ENCODE assay signal across 15 cellular contexts in the genomic region with DNA sequence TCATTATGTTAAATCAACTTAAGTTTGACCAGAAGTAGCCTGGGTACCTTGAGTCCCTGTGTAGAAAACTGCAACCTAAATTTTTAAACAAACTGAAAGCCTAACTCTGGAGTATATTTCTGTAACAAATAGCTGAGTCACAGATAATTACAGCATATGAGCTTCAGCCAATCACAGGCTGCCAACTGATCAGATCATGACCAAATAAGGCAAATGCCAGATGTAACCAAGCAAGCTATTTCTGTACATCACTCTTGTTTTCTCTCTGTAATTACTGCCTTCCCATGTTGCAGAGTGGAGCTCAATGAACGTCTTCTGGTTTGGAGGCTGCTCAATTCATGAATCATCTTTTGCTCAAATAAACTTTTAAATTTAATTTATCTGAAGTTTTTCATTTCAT.
DNase-seq lines count a peak whose midpoint lies in the region; ATAC-seq and TF ChIP-seq lines count a peak whose summit lies in the region.
"Had no signal": no experiment of that assay in that cellular context is flagged by ENCODE, and none has a peak within 500 bp of the region (broad histone marks: within the 10 kb centered on the region; RNA-seq: fewer than 3 reads in every experiment).

No MANE protein-coding gene starts in this region.

- ATAC-seq in GM21737 (IDR thresholded peaks at IDR 0.05; ENCODE audit: unreplicated experiment) (no peak), left cardiac atrium (no peak)
- ATAC-seq in activated T-cell treated with anti-CD3 and anti-CD28 coated beads, Interleukin-2, amount 50 U/mL, for 72 hours (replicated peaks in 1 of 2) = no peak
- ATAC-seq: HepG2 had no signal

- H3K9me3 Mint-ChIP-seq in activated T-cell treated with anti-CD3 and anti-CD28 coated beads, Interleukin-2, amount 50 U/mL, for 72 hours = peaks cover 0 to 8% of the 10 kb centered on the region in 2 donors

- peaks cover 6% of the 10 kb centered on the region for H3K27me3 Mint-ChIP-seq in activated T-cell treated with anti-CD3 and anti-CD28 coated beads, Interleukin-2, amount 50 U/mL, for 72 hours (ENCODE audit: low read depth)

- POLR2A ChIA-PET in HEK293T (lab: Yijun Ruan, JAX) = no interaction called here

- H3K4me1 Mint-ChIP-seq in activated T-cell treated with anti-CD3 and anti-CD28 coated beads, Interleukin-2, amount 50 U/mL, for 72 hours (ENCODE audit: low read depth) = no peaks in the 10 kb centered on the region

- peak; percentile 25 for DNase-seq in A172 (ENCODE audit: low spot score)
- peak; percentile 3 for DNase-seq in Caki2 (ENCODE audit: low read depth)
- DNase-seq in RKO (ENCODE audit: low spot score) = peak; percentile 2
- peak; percentile 48 for DNase-seq in fibroblast of mammary gland (ENCODE audit: low read depth)
- DNase-seq in activated T-cell treated with anti-CD3 and anti-CD28 coated beads, Interleukin-2, amount 50 U/mL, for 72 hours = no peak
- DNase-seq in HEK293T (ENCODE audit: extremely low spot score) = no peak
- DNase-seq in left cardiac atrium = no peak
- DNase-seq: NCI-H1694, NCI-H2107, NCI-H226, NCI-H69, T-helper 1 cell had no signal

- TF ChIP-seq CTCF in fibroblast of mammary gland (conservative IDR thresholded peaks at IDR 0.05; ENCODE audit: control insufficient read depth, insufficient read depth, low read depth, low read length) = no peak

- no peak overlapping the region for H3K4me3 ChIP-seq in fibroblast of mammary gland (ENCODE audit: control insufficient read depth, low read depth, low read length)
- H3K4me3 ChIP-seq: SK-N-MC had no signal

- intact Hi-C loops in left cardiac atrium (cut with DNase I) = no loop called here

- H3K4me3 Mint-ChIP-seq in activated T-cell treated with anti-CD3 and anti-CD28 coated beads, Interleukin-2, amount 50 U/mL, for 72 hours = no peak overlapping the region

- H3K36me3 Mint-ChIP-seq in activated T-cell treated with anti-CD3 and anti-CD28 coated beads, Interleukin-2, amount 50 U/mL, for 72 hours (ENCODE audit: insufficient read depth in 2 of 2) = no peaks in the 10 kb centered on the region

- CTCF ChIA-PET in HEK293T (lab: Yijun Ruan, JAX) = no interaction called here

- no peak overlapping the region for H3K27ac Mint-ChIP-seq in activated T-cell treated with anti-CD3 and anti-CD28 coated beads, Interleukin-2, amount 50 U/mL, for 72 hours

- in situ Hi-C loops in Caki2 (cut with HindIII; ENCODE audit: low pct_unique_long_range_greater_than_20kb, low sequenced_read_pairs) = no loop called here

TF ChIP-seq in HEK293T, 16 proteins besides CTCF, POLR2A, EP300 and RAD21:
- TF ChIP-seq CTBP1 (IDR thresholded peaks at IDR 0.05; ENCODE audit: borderline replicate concordance) (no peak), TARDBP (IDR thresholded peaks at IDR 0.05) (no peak), ARNT (IDR thresholded peaks at IDR 0.05) (no peak), LEF1 (IDR thresholded peaks at IDR 0.05; ENCODE audit: borderline replicate concordance) (no peak), FOXM1 (IDR thresholded peaks at IDR 0.05; ENCODE audit: borderline replicate concordance) (no peak), ELF4 (IDR thresholded peaks at IDR 0.05) (no peak), BHLHE40 (IDR thresholded peaks at IDR 0.05; ENCODE audit: borderline replicate concordance) (no peak), SUZ12 (IDR thresholded peaks at IDR 0.05) (no peak), FOXA1 (IDR thresholded peaks at IDR 0.05) (no peak), ZNF384 (IDR thresholded peaks at IDR 0.05) (no peak), FOXK2 (IDR thresholded peaks at IDR 0.05) (no peak), SP1 (IDR thresholded peaks at IDR 0.05) (no peak), L3MBTL2 (conservative IDR thresholded peaks at IDR 0.05) (no peak)
TF ChIP-seq in HEK293T: peak in this region for 0.

Comparison
In these comparisons a context has a peak if more than half of its experiments do, and no peak if none do; other contexts are left out.
1. DNase-seq: peak in A172 (single experiment), Caki2 (single experiment), RKO (single experiment) and fibroblast of mammary gland (single experiment); none in activated T-cell treated with anti-CD3 and anti-CD28 coated beads, Interleukin-2, amount 50 U/mL, for 72 hours (0 of 2), HEK293T (single experiment) and left cardiac atrium (single experiment).